ENCODE assay signal across 8 cellular contexts in the genomic region with DNA sequence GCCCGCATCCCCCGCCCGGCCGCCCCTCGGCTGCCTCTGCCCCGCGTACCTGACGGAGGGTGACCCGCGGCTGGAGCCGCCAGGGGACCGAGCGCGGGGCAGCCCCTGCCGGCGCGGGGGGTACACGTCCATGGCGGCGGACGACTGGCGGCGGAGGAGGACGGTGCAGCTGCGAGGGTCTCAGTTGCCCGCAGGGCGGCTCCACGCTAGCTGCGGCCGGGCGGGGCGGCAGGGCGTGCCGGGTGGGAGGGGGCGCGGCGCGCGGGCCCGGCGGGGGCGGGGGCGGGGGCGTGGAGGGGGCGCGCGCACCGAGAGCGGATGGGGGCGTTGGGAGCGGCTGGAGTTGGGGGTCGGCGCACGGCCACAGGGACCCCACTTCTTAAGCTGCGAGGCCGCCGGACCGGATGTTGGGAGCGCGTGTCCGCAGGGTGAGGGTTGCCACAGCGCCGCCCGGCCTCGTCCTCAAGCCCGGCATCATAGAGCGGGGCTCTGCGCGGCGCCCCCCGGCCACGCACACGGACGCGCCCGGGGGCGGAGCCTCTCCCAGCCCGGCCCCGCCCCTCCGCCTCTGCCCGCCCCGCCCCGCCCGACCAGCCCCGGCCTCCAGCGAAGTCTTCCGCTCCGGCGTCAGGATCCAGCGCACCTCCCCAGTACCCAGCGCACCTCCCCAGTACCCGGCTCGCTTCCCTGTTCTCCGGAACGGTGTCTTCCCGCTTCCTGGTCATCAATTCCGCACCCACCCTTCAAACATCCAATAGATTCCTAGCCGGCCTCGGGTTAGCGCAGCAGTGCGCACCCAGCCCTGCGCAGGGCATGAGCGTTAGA. TPM values are rescaled to one million over a fixed set of nuclear protein-coding genes. Genes with fewer than 3 reads are reported as not detected.
A peak's percentile ranks its signal among the peaks of the same experiment; 100 is the strongest.
DNase-seq lines count a peak whose midpoint lies in the region; FAIRE-seq and TF ChIP-seq lines count a peak whose summit lies in the region.

A gene (minus strand): TSS at position 244 of the 825 bp plus-strand sequence. CDS start 112 bp downstream, at position 132.

- intact Hi-C loops in mammary epithelial cell (cut with micrococcal nuclease): loop anchor here (1.0 kb wide), 3 partner anchors 13 to 156 kb away; no protein-coding TSS in a partner anchor

- H2AFZ ChIP-seq in mammary epithelial cell (ENCODE audit: low read depth, low read length): peak within 1 kb of the TSS; percentile 89

- H4K20me1 ChIP-seq in mammary epithelial cell (ENCODE audit: insufficient read depth, low read length): no peaks in the 10 kb centered on the region

- dilution Hi-C loops in mammary epithelial cell (cut with HindIII; ENCODE audit: low sequenced_read_pairs): no loop called here

- H3K36me3 ChIP-seq in H7 (replicated peaks; ENCODE audit: control insufficient read depth, insufficient read depth, low read length): no peaks in the 10 kb centered on the region
- no peaks in the 10 kb centered on the region for H3K36me3 ChIP-seq in WERI-Rb-1
- no peaks in the 10 kb centered on the region for H3K36me3 ChIP-seq in mammary epithelial cell (ENCODE audit: insufficient read depth, low read length)
- no peaks in the 10 kb centered on the region for H3K36me3 ChIP-seq in small intestine (ENCODE audit: control insufficient read depth in 2 of 2, insufficient read depth in 2 of 2, low read length in 2 of 2)

- in situ Hi-C loops in mammary epithelial cell (cut with MboI; ENCODE audit: low sequenced_read_pairs in 2 of 2): loop anchor here in 1 of 2 donors (10.0 kb wide), 1 partner anchor 67 kb away; a partner anchor contains a TSS

- H3K4me3 ChIP-seq in H7 (ENCODE audit: insufficient read depth, low read depth, low read length): peak within 1 kb of the TSS; percentile 76
- H3K4me3 ChIP-seq in WERI-Rb-1 (ENCODE audit: low read depth, low read length): peak within 1 kb of the TSS; percentile 96
- peak within 1 kb of the TSS; percentile 70 to 87 (median 87) for H3K4me3 ChIP-seq in mammary epithelial cell (replicated peaks in 1 of 3; ENCODE audit: insufficient read depth in 1 of 3, low read depth in 2 of 3, low read length in 3 of 3)
- peak within 1 kb of the TSS; percentile 71 to 84 for H3K4me3 ChIP-seq in small intestine (ENCODE audit: low read depth in 1 of 2, low read length in 2 of 2)

- TF ChIP-seq CTCF in WERI-Rb-1 (IDR thresholded peaks at IDR 0.05; ENCODE audit: low read depth, low read length): peak; percentile 47
- peak in 1 of 2 donors; percentile 40 for TF ChIP-seq CTCF in mammary epithelial cell (conservative IDR thresholded peaks at IDR 0.05 in 1 of 2, IDR thresholded peaks at IDR 0.05 in 1 of 2; ENCODE audit: extremely low read depth in 1 of 2, insufficient read depth in 1 of 2, low read depth in 1 of 2, low read length in 2 of 2)

- BruUV-seq in mammary epithelial cell (replicated peaks; lab: Mats Ljungman, UMichigan): no TSS peak

- peak within 1 kb of the TSS; percentile 97 for H3K4me2 ChIP-seq in mammary epithelial cell (ENCODE audit: insufficient read depth, low read depth, low read length)

- FAIRE-seq in small intestine (lab: Jason Lieb, UNC): no peak

- H3K27ac ChIP-seq in WERI-Rb-1 (peak within 1 kb of the TSS; percentile 72), mammary epithelial cell (ENCODE audit: insufficient read depth, low read depth, low read length) (peak within 1 kb of the TSS; percentile 66), small intestine (ENCODE audit: low read depth in 1 of 2, low read length in 1 of 2) (peak within 1 kb of the TSS; percentile 28 to 91)

- peaks cover 48% of the 10 kb centered on the region for H3K79me2 ChIP-seq in mammary epithelial cell (ENCODE audit: insufficient read depth, low read length)

- WGBS in mammary epithelial cell (ENCODE audit: low coverage, missing lambda C conversion rate): 1% methylated on average over 22 of the region's 103 CpGs
- WGBS in small intestine, 3 donors: 1% methylated on average over 53 to 103 of the region's 103 CpGs

- H3K9me3 ChIP-seq in WERI-Rb-1 (ENCODE audit: severe bottlenecking): peaks cover 3% of the 10 kb centered on the region
- H3K9me3 ChIP-seq in mammary epithelial cell (replicated peaks; ENCODE audit: insufficient read depth, low read length): no peaks in the 10 kb centered on the region
- H3K9me3 ChIP-seq in small intestine (ENCODE audit: control insufficient read depth, low read depth): no peaks in the 10 kb centered on the region

- H3K27me3 ChIP-seq in H7 (ENCODE audit: control insufficient read depth, insufficient read depth, low read length) (peaks cover 8% of the 10 kb centered on the region; the same call in 1 of the 2 replicates), WERI-Rb-1 (ENCODE audit: insufficient read depth, low read depth, severe bottlenecking) (no peaks in the 10 kb centered on the region), mammary epithelial cell (ENCODE audit: insufficient read depth, low read length) (no peaks in the 10 kb centered on the region), small intestine (ENCODE audit: control insufficient read depth in 2 of 2, insufficient read depth in 2 of 2, low read length in 2 of 2) (no peaks in the 10 kb centered on the region)

- peak within 1 kb of the TSS; percentile 74 for H3K9ac ChIP-seq in mammary epithelial cell (ENCODE audit: insufficient read depth, low read length)

- CTCF ChIA-PET in mammary epithelial cell (lab: Charles Lee; ENCODE audit: low non-redundant PET): no interaction called here

- DNase-seq in DMS153 treated with DMSO at 0.1 percent for 48 hours (lab: John Stamatoyannopoulos, UW; ENCODE audit: unreplicated experiment) (peak; percentile 46), H7 (peak; percentile 95), NCI-H1694 treated with DMSO at 0.1 percent for 48 hours (lab: John Stamatoyannopoulos, UW) (peak; percentile 85), WERI-Rb-1 (peak; percentile 79), mammary epithelial cell (peak; percentile 90), iPS-NIHi7 (ENCODE audit: extremely low spot score) (peak; percentile 88), small intestine (peak; percentile 86), NCI-H1436 (lab: John Stamatoyannopoulos, UW) (no peak)

- H3K4me1 ChIP-seq in mammary epithelial cell (ENCODE audit: insufficient read depth, low read length): peaks cover 18% of the 10 kb centered on the region
- H3K4me1 ChIP-seq in small intestine (ENCODE audit: control insufficient read depth in 2 of 2, insufficient read depth in 1 of 2, low read depth in 1 of 2, low read length in 1 of 2): no peaks in the 10 kb centered on the region

RNA-seq across cellular contexts. Expression of the gene that starts here (rescaled TPM):
- total RNA-seq in H7 (2014; rRNA removed; shearing (Covaris generic)): 3.3 and 5.3 TPM in 2 replicates
- 10 to 100 TPM; 14.1 to 23.7 TPM for total RNA-seq in mammary epithelial cell
- polyA plus RNA-seq in mammary epithelial cell (7.0 TPM), small intestine (1 to 10 TPM; 1.4 to 5.1 (median 2.0) TPM)
- polyA minus RNA-seq in mammary epithelial cell: 11.9 TPM
